ENCODE assay signal across 13 cellular contexts in genomic region chr2:219398721-219399333, GRCh38. TPM values are rescaled to one million over a fixed set of nuclear protein-coding genes. Genes with fewer than 3 reads are reported as not detected.
A peak's percentile ranks its signal among the peaks of the same experiment; 100 is the strongest.
DNase-seq lines count a peak whose midpoint lies in the region; ATAC-seq and TF ChIP-seq lines count a peak whose summit lies in the region.
"Had no signal": no experiment of that assay in that cellular context is flagged by ENCODE, and none has a peak within 500 bp of the region (broad histone marks: within the 10 kb centered on the region; RNA-seq: fewer than 3 reads in every experiment).

No MANE protein-coding gene starts in this region.

- WGBS in heart left ventricle, 4 donors, result 44 to 68% (median 59%) methylated on average over 4 to 5 of the region's 5 CpGs

- no peak for TF ChIP-seq POLR2A in heart left ventricle (IDR thresholded peaks at IDR 0.05)

- no peak for ATAC-seq in heart left ventricle
- ATAC-seq: T-cell had no signal

- peak overlapping the region; percentile 41 for H3K27ac ChIP-seq in stomach smooth muscle (ENCODE audit: low read length)
- peak overlapping the region in 1 of 12 donors; percentile 11 for H3K27ac ChIP-seq in heart left ventricle
- H3K27ac ChIP-seq: left ventricle myocardium inferior had no signal

- no peak overlapping the region for H3K9ac ChIP-seq in stomach smooth muscle (ENCODE audit: low read length in 2 of 2)

- H3K9me3 ChIP-seq in stomach smooth muscle (ENCODE audit: control insufficient read depth in 2 of 2, low read length in 2 of 2) (no peaks in the 10 kb centered on the region), heart left ventricle (no peaks in the 10 kb centered on the region)
- H3K9me3 ChIP-seq: left ventricle myocardium inferior had no signal

- TF ChIP-seq CTCF in heart left ventricle (IDR thresholded peaks at IDR 0.05), result no peak

- H3K36me3 ChIP-seq in stomach smooth muscle (ENCODE audit: control insufficient read depth in 2 of 2, insufficient read depth in 2 of 2, low read length in 2 of 2) (no peaks in the 10 kb centered on the region), heart left ventricle (no peaks in the 10 kb centered on the region)
- H3K36me3 ChIP-seq: left ventricle myocardium inferior had no signal

- H3K4me1 ChIP-seq in stomach smooth muscle (ENCODE audit: control insufficient read depth, insufficient read depth, low read length) (peaks cover 11% of the 10 kb centered on the region), heart left ventricle (peaks cover 0 to 13% (median 3%) of the 10 kb centered on the region in 12 donors)

- H3K27me3 ChIP-seq in stomach smooth muscle (ENCODE audit: control insufficient read depth in 1 of 2, insufficient read depth in 2 of 2, low read length in 2 of 2), result no peaks in the 10 kb centered on the region
- H3K27me3 ChIP-seq in heart left ventricle, result peaks cover 0 to 3% (median 0%) of the 10 kb centered on the region in 9 donors

- no peak overlapping the region for H3K4me3 ChIP-seq in stomach smooth muscle (ENCODE audit: low read length in 2 of 2)
- no peak overlapping the region for H3K4me3 ChIP-seq in heart left ventricle
- H3K4me3 ChIP-seq: left ventricle myocardium inferior had no signal

- DNase-seq in NCI-H446 treated with DMSO at 0.1 percent for 48 hours (lab: John Stamatoyannopoulos, UW) (peak; percentile 11), NCI-H446 (lab: John Stamatoyannopoulos, UW) (no peak), NCI-H774 (lab: John Stamatoyannopoulos, UW) (peak; percentile 81), fibroblast of peridontal ligament (ENCODE audit: extremely low read depth) (peak; percentile 54), heart left ventricle (no peak), GM03348 (ENCODE audit: low spot score) (no peak), activated T-cell treated with anti-CD3 and anti-CD28 coated beads for 4 hours (no peak)
- DNase-seq: ACHN; activated CD8-positive, alpha-beta memory T cell treated with anti-CD3 and anti-CD28 coated beads for 24 hours; left ventricle myocardium inferior; stimulated activated CD8-positive, alpha-beta memory T cell treated with anti-CD3 and anti-CD28 coated beads, Interleukin-4, amount 100 ng/mL, for 48 hours; T-cell had no signal

- intact Hi-C loops in heart left ventricle (cut with DNase I), result no loop called here

RNA-seq across cellular contexts. Expression of gene DNPEP, which starts 11.1 kb away (rescaled TPM):
- 100 to 1,000 TPM in 1 of 9 donors, 10 to 100 TPM in 8; 61.8 to 101 (median 73.4) TPM for total RNA-seq in heart left ventricle
- polyA plus RNA-seq in heart left ventricle, result 10 to 100 TPM; 61.3 to 69.6 TPM

RNA-seq across cellular contexts. Expression of gene DES, which starts 19.4 kb away (rescaled TPM):
- total RNA-seq in heart left ventricle, result over 10,000 TPM in 8 of 9 donors, 1,000 to 10,000 TPM in 1; 9,618 to 28,674 (median 17,979) TPM
- polyA plus RNA-seq in heart left ventricle, result over 10,000 TPM; 15,024 to 19,385 TPM

RNA-seq across cellular contexts. Expression of gene SPEG, which starts 35.8 kb away (rescaled TPM):
- total RNA-seq in heart left ventricle, result 100 to 1,000 TPM in 6 of 9 donors, 10 to 100 TPM in 3; 93.6 to 150 (median 114) TPM
- polyA plus RNA-seq in heart left ventricle, result 10 to 100 TPM; 64.8 to 92.2 TPM

Comparison
In these comparisons a context has a peak if more than half of its experiments do, and no peak if none do; other contexts are left out.
1. DNase-seq: peak in NCI-H446 treated with DMSO at 0.1 percent for 48 hours (single experiment), NCI-H774 (single experiment) and fibroblast of peridontal ligament (single experiment); none in NCI-H446 (0 of 2), heart left ventricle (0 of 5), GM03348 (single experiment) and activated T-cell treated with anti-CD3 and anti-CD28 coated beads for 4 hours (single experiment).